ENCODE assay signal across 16 cellular contexts in the genomic region with DNA sequence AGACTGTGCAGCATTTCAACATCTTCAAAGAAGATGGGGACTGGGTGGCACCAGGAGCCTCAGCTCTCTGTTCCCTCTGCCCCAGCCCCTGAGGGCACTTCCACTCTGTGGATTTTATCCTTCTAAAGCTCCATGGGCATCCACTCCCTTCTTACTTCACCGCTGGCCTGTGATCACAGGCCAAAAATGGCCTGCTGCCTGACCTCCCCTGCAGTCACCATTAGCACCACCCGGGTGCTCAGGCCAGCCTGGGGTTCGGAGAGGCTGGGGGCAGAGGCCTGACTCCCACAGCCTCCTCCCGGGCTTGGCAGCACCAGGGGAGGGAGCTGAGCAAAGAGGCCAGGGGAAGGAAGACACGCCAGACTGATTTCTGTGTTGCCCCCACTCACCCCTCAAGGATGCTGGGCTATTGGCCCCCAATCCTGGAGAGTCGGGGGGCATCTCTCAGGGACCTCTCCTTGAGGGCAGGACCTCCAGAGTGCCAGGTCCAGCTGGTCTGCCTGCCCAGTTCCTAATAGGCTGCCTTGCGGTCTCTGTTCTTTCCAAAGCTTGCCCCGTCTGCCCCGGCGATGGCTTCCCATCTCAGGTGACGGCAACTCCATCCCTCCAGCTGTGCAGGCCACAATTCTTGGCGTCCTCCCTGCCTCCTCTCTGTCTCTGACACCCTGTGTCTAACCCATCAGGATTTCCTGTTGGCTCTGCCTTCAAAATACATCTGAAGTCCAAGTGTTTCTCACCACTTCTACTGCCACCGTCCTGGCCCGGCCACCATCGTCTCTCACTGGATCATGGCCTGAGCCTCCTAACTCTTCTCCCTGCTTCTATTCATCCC.
"Had no signal": no experiment of that assay in that cellular context is flagged by ENCODE, and none has a peak within 500 bp of the region (broad histone marks: within the 10 kb centered on the region; RNA-seq: fewer than 3 reads in every experiment).

No MANE protein-coding gene starts in this region.

- H3K4me1 ChIP-seq: right atrium auricular region had no signal

- H3K9ac ChIP-seq: SK-N-SH had no signal

- H3K36me3 Mint-ChIP-seq: natural killer cell, T-cell had no signal

- H3K27me3 Mint-ChIP-seq: activated CD8-positive, alpha-beta T cell treated with anti-CD3 and anti-CD28 coated beads for 36 hours; progenitor cell of endocrine pancreas; stimulated activated naive CD8-positive, alpha-beta T cell treated with anti-CD3 and anti-CD28 coated beads, Interleukin-15, Interleukin-2, amounts not matched to agents 100 ng/mL and 50 ng/mL, for 24 hours had no signal

- DNase-seq: activated CD4-positive, alpha-beta T cell treated with anti-CD3 and anti-CD28 coated beads for 1 hour; activated CD8-positive, alpha-beta T cell treated with anti-CD3 and anti-CD28 coated beads for 36 hours; activated T-cell treated with anti-CD3 and anti-CD28 coated beads, Interleukin-2, amount 50 U/mL, for 48 hours; erythroblast; natural killer cell; occipital lobe; SK-N-SH; T-cell; T1000 had no signal

- H3K9me3 ChIP-seq: right atrium auricular region, SK-N-SH had no signal

- H3K9me3 Mint-ChIP-seq: activated CD8-positive, alpha-beta T cell treated with anti-CD3 and anti-CD28 coated beads for 36 hours; natural killer cell; stimulated activated naive CD8-positive, alpha-beta T cell treated with anti-CD3 and anti-CD28 coated beads, Interleukin-15, Interleukin-2, amounts not matched to agents 100 ng/mL and 50 ng/mL, for 24 hours; T-cell had no signal

- ATAC-seq: activated CD8-positive, alpha-beta T cell treated with anti-CD3 and anti-CD28 coated beads for 36 hours; natural killer cell; T-cell had no signal

- H3K4me3 ChIP-seq: dorsolateral prefrontal cortex, right atrium auricular region, smooth muscle cell had no signal

- H3K27me3 ChIP-seq: dorsolateral prefrontal cortex, right atrium auricular region had no signal

- H3K27ac ChIP-seq: dorsolateral prefrontal cortex, right atrium auricular region had no signal

- H3K4me1 Mint-ChIP-seq: T-cell had no signal

- H3K4me2 ChIP-seq: SK-N-SH, smooth muscle cell had no signal

- H3K27ac Mint-ChIP-seq: activated CD8-positive, alpha-beta T cell treated with anti-CD3 and anti-CD28 coated beads for 36 hours; natural killer cell; progenitor cell of endocrine pancreas; stimulated activated naive CD8-positive, alpha-beta T cell treated with anti-CD3 and anti-CD28 coated beads, Interleukin-15, Interleukin-2, amounts not matched to agents 100 ng/mL and 50 ng/mL, for 24 hours; T-cell had no signal

- FAIRE-seq: astrocyte, bronchial epithelial cell had no signal

- H3K4me3 Mint-ChIP-seq: activated CD8-positive, alpha-beta T cell treated with anti-CD3 and anti-CD28 coated beads for 36 hours; natural killer cell; stimulated activated naive CD8-positive, alpha-beta T cell treated with anti-CD3 and anti-CD28 coated beads, Interleukin-15, Interleukin-2, amounts not matched to agents 100 ng/mL and 50 ng/mL, for 24 hours; T-cell had no signal
